21 cellular contexts compared by ENCODE assay signal in the genomic region with DNA sequence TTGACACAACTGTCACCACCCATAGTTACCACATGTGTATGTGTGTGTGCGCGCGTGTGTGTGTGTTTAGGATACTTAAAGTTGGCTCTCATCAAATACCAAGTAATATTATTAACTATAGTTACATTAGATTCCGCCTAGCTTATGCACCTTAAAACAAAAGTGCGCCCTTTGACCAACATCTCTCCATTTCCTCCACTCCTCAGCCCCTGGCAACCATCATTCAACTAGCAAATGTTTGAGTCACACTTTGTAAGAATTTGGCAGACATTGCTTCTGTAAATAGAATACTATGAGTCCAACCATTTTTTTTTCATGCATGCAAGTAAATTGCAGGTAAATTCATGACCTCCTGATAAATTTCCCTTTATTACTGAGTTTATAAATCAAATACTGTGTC.
DNase-seq lines count a peak whose midpoint lies in the region; ATAC-seq, FAIRE-seq and TF ChIP-seq lines count a peak whose summit lies in the region.
"Had no signal": no experiment of that assay in that cellular context is flagged by ENCODE, and none has a peak within 500 bp of the region (broad histone marks: within the 10 kb centered on the region; RNA-seq: fewer than 3 reads in every experiment).

No MANE protein-coding gene starts in this region.

- H3K27me3 ChIP-seq in heart left ventricle = no peaks in the 10 kb centered on the region
- no peaks in the 10 kb centered on the region for H3K27me3 ChIP-seq in astrocyte (ENCODE audit: insufficient read depth, low read length)
- no peaks in the 10 kb centered on the region for H3K27me3 ChIP-seq in small intestine (ENCODE audit: control insufficient read depth in 2 of 2, insufficient read depth in 2 of 2, low read length in 2 of 2)
- H3K27me3 ChIP-seq: left lung had no signal

- ATAC-seq in heart left ventricle (peak in 3 of 4 donors; percentile 54 to 75 (median 60)), GM18520 (IDR thresholded peaks at IDR 0.05; ENCODE audit: unreplicated experiment) (no peak)
- ATAC-seq: activated naive CD8-positive, alpha-beta T cell treated with anti-CD3 and anti-CD28 coated beads, Interleukin-2, amount 50 U/mL, for 24 hours; HCT116; K562; left lung; right cardiac atrium had no signal

- no peaks in the 10 kb centered on the region for H3K79me2 ChIP-seq in astrocyte (ENCODE audit: insufficient read depth, low read length)

- no peak overlapping the region for H3K4me3 ChIP-seq in heart left ventricle
- H3K4me3 ChIP-seq in astrocyte (ENCODE audit: insufficient read depth, low read depth, low read length) = no peak overlapping the region
- H3K4me3 ChIP-seq in fibroblast of pulmonary artery (replicated peaks; ENCODE audit: low read depth, low read length) = no peak overlapping the region
- no peak overlapping the region for H3K4me3 ChIP-seq in small intestine (ENCODE audit: low read depth in 1 of 2, low read length in 2 of 2)
- H3K4me3 ChIP-seq: K562, left lung had no signal

- no peak overlapping the region for H3K27ac ChIP-seq in heart left ventricle
- H3K27ac ChIP-seq in astrocyte (ENCODE audit: low read depth, low read length) = no peak overlapping the region
- H3K27ac ChIP-seq in small intestine (ENCODE audit: low read depth in 1 of 2, low read length in 1 of 2) = no peak overlapping the region
- H3K27ac ChIP-seq: left lung had no signal

- no peak overlapping the region for H2AFZ ChIP-seq in astrocyte (ENCODE audit: low read depth, low read length)

- H4K20me1 ChIP-seq in astrocyte (ENCODE audit: insufficient read depth, low read length) = no peaks in the 10 kb centered on the region

- H3K36me3 ChIP-seq in heart left ventricle (peaks cover 0 to 55% (median 8%) of the 10 kb centered on the region in 9 donors), astrocyte (ENCODE audit: insufficient read depth, low read length) (no peaks in the 10 kb centered on the region), small intestine (ENCODE audit: control insufficient read depth in 2 of 2, insufficient read depth in 2 of 2, low read length in 2 of 2) (peaks cover 0 to 2% of the 10 kb centered on the region in 2 donors)

- peaks cover 8% of the 10 kb centered on the region for H3K4me1 Mint-ChIP-seq in astrocyte (ENCODE audit: low read depth, unreplicated experiment)
- H3K4me1 Mint-ChIP-seq: activated naive CD8-positive, alpha-beta T cell treated with anti-CD3 and anti-CD28 coated beads, Interleukin-2, amount 50 U/mL, for 24 hours; CD4-positive, CD25-positive, alpha-beta regulatory T cell had no signal

- no peaks in the 10 kb centered on the region for H3K9me3 ChIP-seq in heart left ventricle
- H3K9me3 ChIP-seq in astrocyte (ENCODE audit: insufficient read depth, low read depth, low read length) = no peaks in the 10 kb centered on the region
- no peaks in the 10 kb centered on the region for H3K9me3 ChIP-seq in small intestine (ENCODE audit: control insufficient read depth, low read depth)
- H3K9me3 ChIP-seq: left lung had no signal

- H3K4me3 Mint-ChIP-seq in astrocyte (ENCODE audit: unreplicated experiment) = no peak overlapping the region
- H3K4me3 Mint-ChIP-seq: activated naive CD8-positive, alpha-beta T cell treated with anti-CD3 and anti-CD28 coated beads, Interleukin-2, amount 50 U/mL, for 24 hours; CD4-positive, CD25-positive, alpha-beta regulatory T cell had no signal

- intact Hi-C loops in heart left ventricle (cut with DNase I) = no loop called here
- intact Hi-C loops in cardiac septum (cut with DNase I) = no loop called here

- H3K27ac Mint-ChIP-seq in astrocyte (ENCODE audit: unreplicated experiment) = no peak overlapping the region
- H3K27ac Mint-ChIP-seq: activated naive CD8-positive, alpha-beta T cell treated with anti-CD3 and anti-CD28 coated beads, Interleukin-2, amount 50 U/mL, for 24 hours; activated T-helper 2 cell treated with anti-CD3 and anti-CD28 coated beads, Interferon-gamma antibody, Interleukin-2, Interleukin-4, amounts not matched to agents 10 μg/mL and 5 μg/mL and 100 μg/mL, durations not matched to agents 14 hours and 24 hours and 36 hours; CD4-positive, CD25-positive, alpha-beta regulatory T cell had no signal

- H3K9me3 Mint-ChIP-seq in astrocyte (ENCODE audit: unreplicated experiment) = no peaks in the 10 kb centered on the region
- H3K9me3 Mint-ChIP-seq: activated naive CD8-positive, alpha-beta T cell treated with anti-CD3 and anti-CD28 coated beads, Interleukin-2, amount 50 U/mL, for 24 hours; activated T-helper 2 cell treated with anti-CD3 and anti-CD28 coated beads, Interferon-gamma antibody, Interleukin-2, Interleukin-4, amounts not matched to agents 10 μg/mL and 5 μg/mL and 100 μg/mL, durations not matched to agents 14 hours and 24 hours and 36 hours; CD4-positive, CD25-positive, alpha-beta regulatory T cell had no signal

- 93 to 98% (median 95%) methylated on average over 5 of the region's 5 CpGs for WGBS in heart left ventricle, 4 donors
- WGBS in small intestine, 3 donors = 94 to 97% (median 96%) methylated on average over 5 of the region's 5 CpGs

- no peak for TF ChIP-seq POLR2A in heart left ventricle (IDR thresholded peaks at IDR 0.05)

- DNase-seq in heart left ventricle (no peak), cardiac septum (ENCODE audit: low spot score) (no peak), astrocyte (ENCODE audit: low read depth) (peak; percentile 49), fibroblast of pulmonary artery (ENCODE audit: low read depth) (peak; percentile 24), small intestine (peak; percentile 3), NCI-H510A treated with DMSO at 0.1 percent for 48 hours (lab: John Stamatoyannopoulos, UW) (no peak), amniotic stem cell (lab: John Stamatoyannopoulos, UW) (no peak)
- DNase-seq: activated CD4-positive, alpha-beta T cell treated with anti-CD3 and anti-CD28 coated beads for 1 hour; activated naive CD8-positive, alpha-beta T cell treated with anti-CD3 and anti-CD28 coated beads, Interleukin-2, amount 50 U/mL, for 24 hours; CD4-positive, CD25-positive, alpha-beta regulatory T cell; left lung; NCI-H1048; NCI-H2029; NCI-H446 treated with DMSO at 0.1 percent for 48 hours; NK-92 treated with Interleukin-12 subunit alpha and Interleukin-12 subunit beta, amount 100 ng/mL, for 24 hours; right cardiac atrium had no signal

- H3K4me1 ChIP-seq in heart left ventricle = peaks cover 0 to 7% (median 0%) of the 10 kb centered on the region in 12 donors
- H3K4me1 ChIP-seq in astrocyte (ENCODE audit: insufficient read depth, low read length) = peaks cover 8% of the 10 kb centered on the region
- no peaks in the 10 kb centered on the region for H3K4me1 ChIP-seq in small intestine (ENCODE audit: control insufficient read depth in 2 of 2, insufficient read depth in 1 of 2, low read depth in 1 of 2, low read length in 1 of 2)
- H3K4me1 ChIP-seq: left lung had no signal

- H3K27me3 Mint-ChIP-seq in astrocyte (ENCODE audit: low read depth, unreplicated experiment) = no peaks in the 10 kb centered on the region
- H3K27me3 Mint-ChIP-seq: activated naive CD8-positive, alpha-beta T cell treated with anti-CD3 and anti-CD28 coated beads, Interleukin-2, amount 50 U/mL, for 24 hours; CD4-positive, CD25-positive, alpha-beta regulatory T cell had no signal

- no peaks in the 10 kb centered on the region for H3K36me3 Mint-ChIP-seq in astrocyte (ENCODE audit: low read depth, unreplicated experiment)

- H3K4me2 ChIP-seq in astrocyte (ENCODE audit: low read length) = no peak overlapping the region

- no peak overlapping the region for H3K9ac ChIP-seq in astrocyte (ENCODE audit: low read length)

- no peak for FAIRE-seq in astrocyte (lab: Jason Lieb, UNC)
- no peak for FAIRE-seq in small intestine (lab: Jason Lieb, UNC)
- FAIRE-seq: GM12891, K562 had no signal

- TF ChIP-seq CTCF in heart left ventricle (IDR thresholded peaks at IDR 0.05) (no peak), astrocyte (IDR thresholded peaks at IDR 0.05; ENCODE audit: insufficient read depth, low read depth, low read length) (no peak), fibroblast of pulmonary artery (IDR thresholded peaks at IDR 0.05; ENCODE audit: low read length, missing control alignments) (no peak)

Comparison
In these comparisons a context has a peak if more than half of its experiments do, and no peak if none do; other contexts are left out.
1. DNase-seq: peak in astrocyte (single experiment), fibroblast of pulmonary artery (single experiment) and small intestine (single experiment); none in heart left ventricle (0 of 5), cardiac septum (single experiment), NCI-H510A treated with DMSO at 0.1 percent for 48 hours (single experiment) and amniotic stem cell (single experiment).